ENCODE assay signal across 8 cellular contexts in the genomic region with DNA sequence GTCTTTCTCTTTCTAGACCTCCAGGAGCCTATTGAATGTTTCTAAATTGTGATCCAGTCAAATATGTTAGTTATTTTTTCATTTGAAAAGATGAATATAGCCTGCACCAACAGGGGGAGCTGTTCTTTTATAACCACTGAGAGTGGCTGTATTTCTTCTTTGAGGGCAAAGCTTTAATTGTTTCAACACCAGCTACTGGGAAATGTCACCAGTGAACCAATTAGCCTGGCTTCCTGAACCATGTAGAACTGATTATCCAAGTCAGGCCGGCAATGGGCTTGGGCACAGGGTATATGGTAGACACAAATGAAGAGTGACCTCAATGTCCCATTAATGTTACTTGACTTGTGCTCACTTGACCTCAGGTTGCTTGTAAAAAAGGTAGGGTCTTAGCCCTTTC. TPM values are rescaled to one million over a fixed set of nuclear protein-coding genes. Genes with fewer than 3 reads are reported as not detected.
DNase-seq lines count a peak whose midpoint lies in the region; ATAC-seq, FAIRE-seq and TF ChIP-seq lines count a peak whose summit lies in the region.

No MANE protein-coding gene starts in this region.

- TF ChIP-seq RAD21 in K562 (CRISPR knock-in tag; conservative IDR thresholded peaks at IDR 0.05 in 1 of 2, IDR thresholded peaks at IDR 0.05 in 1 of 2), result peak; percentile 82 to 85

- in situ Hi-C loops in ACHN (cut with HindIII; ENCODE audit: low pct_ligation_motif_present, low pct_unique_long_range_greater_than_20kb, low sequenced_read_pairs), result no loop called here
- in situ Hi-C loops in GM13977 (cut with MboI; ENCODE audit: low pct_unique_long_range_greater_than_20kb, low sequenced_read_pairs, unreplicated experiment), result loop anchor here (5.0 to 10.0 kb wide), 3 partner anchors 73 to 250 kb away; a partner anchor contains a TSS
- in situ Hi-C loops in K562 (cut with MboI), result loop anchor here (5.0 kb wide), 1 partner anchor 60 kb away; no protein-coding TSS in a partner anchor

- DNase-seq in ACHN (peak; percentile 51), GM13977 (ENCODE audit: low spot score) (peak; percentile 22), RPMI7951 (ENCODE audit: low read depth) (peak; percentile 31), K562 (ENCODE audit: extremely low read depth in 1 of 4, low spot score in 3 of 4) (peak; percentile 42 to 76 (median 46)), midbrain (lab: John Stamatoyannopoulos, UW) (peak; percentile 5), NCI-H526 treated with DMSO at 0.1 percent for 48 hours (lab: John Stamatoyannopoulos, UW) (no peak)

- no peaks in the 10 kb centered on the region for H3K9me3 ChIP-seq in K562 (replicated peaks; ENCODE audit: control insufficient read depth, insufficient read depth, low read depth, low read length)

- no TSS peak for BruUV-seq in K562 (replicated peaks; lab: Mats Ljungman, UMichigan)

- TF ChIP-seq CTCF in GM13977 (IDR thresholded peaks at IDR 0.05; ENCODE audit: extremely low read depth, insufficient read depth, missing control alignments), result peak; percentile 57
- TF ChIP-seq CTCF in K562 (IDR thresholded peaks at IDR 0.05 in 2 of 3, conservative IDR thresholded peaks at IDR 0.05 in 1 of 3; ENCODE audit: insufficient read depth in 2 of 3, low read depth in 1 of 3, low read length in 3 of 3), result peak; percentile 56 to 88 (median 66); a peak in 5 of 6 replicates

- POLR2A ChIA-PET in K562 (lab: Yijun Ruan, JAX), result interaction anchor here (0.6 to 1.6 kb wide), 6 partner anchors 11 to 184 kb away, joined by 3 to 9 read pairs (median 4); a partner anchor contains a TSS

- ATAC-seq in K562 (peak; percentile 45), HG03571 (IDR thresholded peaks at IDR 0.05; ENCODE audit: unreplicated experiment) (no peak), GM21423 (IDR thresholded peaks at IDR 0.05; ENCODE audit: unreplicated experiment) (no peak)

- CTCF ChIA-PET in K562 (lab: Yijun Ruan, JAX; ENCODE audit: low intra/inter-chr PET ratio), result interaction anchor here (0.8 to 2.3 kb wide), 4 partner anchors 71 to 251 kb away, joined by 3 to 21 read pairs (median 6); no protein-coding TSS in a partner anchor

- H3K79me2 ChIP-seq in K562 (ENCODE audit: control insufficient read depth, insufficient read depth, low read length), result no peaks in the 10 kb centered on the region

- FAIRE-seq in K562 (lab: Jason Lieb, UNC), result peak; percentile 32

- TF ChIP-seq POLR2A in K562 (conservative IDR thresholded peaks at IDR 0.05), result no peak

- H3K9ac ChIP-seq in K562 (ENCODE audit: insufficient read depth in 1 of 2, low read depth in 2 of 2, low read length in 2 of 2), result no peak overlapping the region

- TF ChIP-seq EP300 in K562 (IDR thresholded peaks at IDR 0.05; ENCODE audit: low read length), result no peak

- H3K4me1 ChIP-seq in K562 (replicated peaks in 1 of 2; ENCODE audit: control insufficient read depth in 2 of 2, insufficient read depth in 2 of 2, low read length in 2 of 2), result peaks cover 6 to 11% of the 10 kb centered on the region in 2 experiments; a peak in 3 of 5 replicates

- H3K4me3 ChIP-seq in K562, result no peak overlapping the region

- H3K9me1 ChIP-seq in K562 (ENCODE audit: control insufficient read depth, insufficient read depth, low read length), result no peaks in the 10 kb centered on the region

- no peak overlapping the region for H3K4me2 ChIP-seq in K562 (ENCODE audit: insufficient read depth, low read length)

- no peaks in the 10 kb centered on the region for H3K36me3 ChIP-seq in K562 (ENCODE audit: control insufficient read depth, insufficient read depth, low read length)

- WGBS in K562 (ENCODE audit: insufficient coverage, low coverage, missing lambda C conversion rate), result 10% methylated on average over 1 of the region's 1 CpG

- peaks cover 0 to 4% of the 10 kb centered on the region in 2 experiments; a peak in 2 of 5 replicates for H3K27me3 ChIP-seq in K562 (ENCODE audit: control insufficient read depth in 2 of 2, insufficient read depth in 2 of 2, low read length in 2 of 2)

- no peak overlapping the region for H3K27ac ChIP-seq in K562 (ENCODE audit: extremely low read depth, low read depth, low read length)

- H2AFZ ChIP-seq in K562 (ENCODE audit: low read depth, low read length), result peak overlapping the region; percentile 48; the same call in 1 of the 2 replicates

- intact Hi-C loops in K562 (cut with micrococcal nuclease), result loop anchor here (1.0 kb wide), 1 partner anchor 73 kb away; no protein-coding TSS in a partner anchor

- H4K20me1 ChIP-seq in K562 (replicated peaks; ENCODE audit: control insufficient read depth, insufficient read depth, low read length), result no peaks in the 10 kb centered on the region

TF ChIP-seq in K562, 482 proteins besides CTCF, POLR2A, EP300 and RAD21 (continues in another document):
- TF ChIP-seq, protein P1, sequence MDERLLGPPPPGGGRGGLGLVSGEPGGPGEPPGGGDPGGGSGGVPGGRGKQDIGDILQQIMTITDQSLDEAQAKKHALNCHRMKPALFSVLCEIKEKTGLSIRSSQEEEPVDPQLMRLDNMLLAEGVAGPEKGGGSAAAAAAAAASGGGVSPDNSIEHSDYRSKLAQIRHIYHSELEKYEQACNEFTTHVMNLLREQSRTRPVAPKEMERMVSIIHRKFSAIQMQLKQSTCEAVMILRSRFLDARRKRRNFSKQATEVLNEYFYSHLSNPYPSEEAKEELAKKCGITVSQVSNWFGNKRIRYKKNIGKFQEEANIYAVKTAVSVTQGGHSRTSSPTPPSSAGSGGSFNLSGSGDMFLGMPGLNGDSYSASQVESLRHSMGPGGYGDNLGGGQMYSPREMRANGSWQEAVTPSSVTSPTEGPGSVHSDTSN (CRISPR knock-in tag; IDR thresholded peaks at IDR 0.05; ENCODE audit: low read depth), result no peak
- TF ChIP-seq, protein P1 (tag; conservative IDR thresholded peaks at IDR 0.05; ENCODE audit: low read depth), result peak; percentile 54
- TF ChIP-seq, protein P2, sequence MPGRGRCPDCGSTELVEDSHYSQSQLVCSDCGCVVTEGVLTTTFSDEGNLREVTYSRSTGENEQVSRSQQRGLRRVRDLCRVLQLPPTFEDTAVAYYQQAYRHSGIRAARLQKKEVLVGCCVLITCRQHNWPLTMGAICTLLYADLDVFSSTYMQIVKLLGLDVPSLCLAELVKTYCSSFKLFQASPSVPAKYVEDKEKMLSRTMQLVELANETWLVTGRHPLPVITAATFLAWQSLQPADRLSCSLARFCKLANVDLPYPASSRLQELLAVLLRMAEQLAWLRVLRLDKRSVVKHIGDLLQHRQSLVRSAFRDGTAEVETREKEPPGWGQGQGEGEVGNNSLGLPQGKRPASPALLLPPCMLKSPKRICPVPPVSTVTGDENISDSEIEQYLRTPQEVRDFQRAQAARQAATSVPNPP (IDR thresholded peaks at IDR 0.05; ENCODE audit: borderline replicate concordance, insufficient read depth, insufficient read length), result no peak
- TF ChIP-seq EHMT2 (IDR thresholded peaks at IDR 0.05), result no peak
- TF ChIP-seq BCL6 (CRISPR knock-in tag; IDR thresholded peaks at IDR 0.05), result no peak
- no peak for TF ChIP-seq MEF2A (IDR thresholded peaks at IDR 0.05; ENCODE audit: control insufficient read depth, low read depth, low read length)
- TF ChIP-seq MECOM (CRISPR knock-in tag; IDR thresholded peaks at IDR 0.05), result no peak
- no peak for TF ChIP-seq KAT2B (IDR thresholded peaks at IDR 0.05; ENCODE audit: low read depth, low read length)
- no peak for TF ChIP-seq POLR3A (IDR thresholded peaks at IDR 0.05; ENCODE audit: borderline replicate concordance, extremely low read depth, insufficient read depth, insufficient read length)
- TF ChIP-seq ZNF717 (CRISPR knock-in tag; IDR thresholded peaks at IDR 0.05), result no peak
- TF ChIP-seq, protein P3, sequence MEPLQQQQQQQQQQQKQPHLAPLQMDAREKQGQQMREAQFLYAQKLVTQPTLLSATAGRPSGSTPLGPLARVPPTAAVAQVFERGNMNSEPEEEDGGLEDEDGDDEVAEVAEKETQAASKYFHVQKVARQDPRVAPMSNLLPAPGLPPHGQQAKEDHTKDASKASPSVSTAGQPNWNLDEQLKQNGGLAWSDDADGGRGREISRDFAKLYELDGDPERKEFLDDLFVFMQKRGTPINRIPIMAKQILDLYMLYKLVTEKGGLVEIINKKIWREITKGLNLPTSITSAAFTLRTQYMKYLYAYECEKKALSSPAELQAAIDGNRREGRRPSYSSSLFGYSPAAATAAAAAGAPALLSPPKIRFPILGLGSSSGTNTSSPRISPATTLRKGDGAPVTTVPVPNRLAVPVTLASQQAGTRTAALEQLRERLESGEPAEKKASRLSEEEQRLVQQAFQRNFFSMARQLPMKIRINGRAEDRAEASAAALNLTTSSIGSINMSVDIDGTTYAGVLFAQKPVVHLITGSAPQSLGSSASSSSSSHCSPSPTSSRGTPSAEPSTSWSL (CRISPR knock-in tag; IDR thresholded peaks at IDR 0.05; ENCODE audit: borderline replicate concordance), result no peak
- TF ChIP-seq ZNF134 (CRISPR knock-in tag; conservative IDR thresholded peaks at IDR 0.05), result no peak

RNA-seq across cellular contexts. Expression of a gene that starts 4.8 kb away (rescaled TPM):
- not detected in 2 replicates for total RNA-seq in RPMI7951 (2014; rRNA removed; shearing (Covaris generic))
- total RNA-seq in K562 (2011; cell fraction: chromatin; rRNA removed; ENCODE audit: low replicate concordance), result 0.95 and 1.5 TPM in 2 replicates
- total RNA-seq in K562 (2011; cell fraction: nucleolus; rRNA removed), result 0.83 and 0.92 TPM in 2 replicates
- total RNA-seq in K562 (2011; cell fraction: nucleoplasm; rRNA removed), result 0.59 and 1.6 TPM in 2 replicates
- 1.1 and 2.2 TPM in 2 replicates for total RNA-seq in K562 (2014; rRNA removed)
- 4.0 and 5.2 TPM in 2 replicates for total RNA-seq in K562 (2014; rRNA removed; fragmentation: Illumina TruSeq; extraction: Trizol)
- total RNA-seq in K562 (2015; rRNA removed; fragmentation: Illumina TruSeq; extraction: Trizol), result 3.7 and 4.2 TPM in 2 replicates
- total RNA-seq in K562 (2021), result 2.0 and 2.2 TPM in 2 replicates
- 1.4 and 1.9 TPM in 2 replicates for polyA plus RNA-seq in K562 (2011; rRNA removed)
- 0.47 and 0.51 TPM in 2 replicates for polyA plus RNA-seq in K562 (2011; cell fraction: cytosol; rRNA removed)
- polyA plus RNA-seq in K562 (2011; cell fraction: nucleus; rRNA removed), result 0.56 and 0.78 TPM in 2 replicates
- polyA plus RNA-seq in K562 (2012), result 3.2 and 5.8 TPM in 2 replicates
- polyA plus RNA-seq in K562 (2014; fragmentation: Illumina TruSeq; extraction: Trizol), result 3.1 and 3.6 TPM in 2 replicates
- 1 to 10 TPM; 6.4 to 7.2 TPM for polyA plus RNA-seq in K562 (2014; fragmentation: Nextera tagmentation; extraction: Ambion mirVana)
- polyA plus RNA-seq in K562 (2014; rRNA removed), result 2.9 and 3.4 TPM in 2 replicates
- polyA minus RNA-seq in K562 (2011; rRNA and poly(A)+ RNA removed), result 1.4 and 2.4 TPM in 2 replicates
- 0.57 and 0.91 TPM in 2 replicates for polyA minus RNA-seq in K562 (2011; cell fraction: cytosol; rRNA and poly(A)+ RNA removed)
- 0.56 and 0.94 TPM in 2 replicates for polyA minus RNA-seq in K562 (2011; cell fraction: nucleus; rRNA and poly(A)+ RNA removed)
